Comparison of ENCODE assay signal across 1 cellular context in the genomic region with DNA sequence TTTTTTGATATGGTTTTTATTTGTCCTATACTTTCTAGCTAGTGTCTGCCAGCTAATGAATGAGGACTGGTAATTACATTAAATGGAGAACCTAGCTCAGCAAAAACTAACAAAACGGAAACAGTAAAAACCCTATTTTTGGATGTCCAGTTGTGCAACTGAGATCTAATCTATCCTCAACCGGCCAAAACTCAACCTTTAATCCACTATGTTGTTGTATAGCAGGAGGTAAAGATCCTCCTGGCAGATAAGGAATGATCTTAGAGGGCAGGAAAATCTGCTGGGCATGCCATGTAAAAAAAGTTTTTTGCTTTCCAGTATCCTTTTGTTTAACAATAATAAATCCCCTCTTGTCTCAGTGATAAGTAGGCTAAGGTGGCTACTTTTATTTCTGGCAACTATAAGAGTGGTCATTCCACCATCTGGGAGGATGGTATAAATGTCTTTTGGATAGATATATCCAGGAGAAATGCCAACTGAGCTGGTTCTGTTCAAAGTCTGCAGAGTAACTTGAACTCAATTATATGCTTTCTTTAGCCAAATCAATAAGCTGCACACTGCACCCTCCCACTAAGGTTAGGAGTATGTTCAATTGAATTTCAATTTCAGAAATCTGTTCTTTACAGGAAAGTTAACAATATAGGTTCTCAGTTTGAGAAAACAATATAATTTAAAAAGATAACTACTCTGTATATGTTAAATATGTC.
TF ChIP-seq lines count a peak whose summit lies in the region.

No MANE protein-coding gene starts in this region.

TF ChIP-seq in SK-N-SH, 30 proteins besides CTCF, POLR2A, EP300 and RAD21 (continued from another document):
- TF ChIP-seq TCF12 (IDR thresholded peaks at IDR 0.05), result peak; percentile 13; the same call in 1 of the 2 replicates
